Comparison of ENCODE assay signal across 8 cellular contexts in the genomic region with DNA sequence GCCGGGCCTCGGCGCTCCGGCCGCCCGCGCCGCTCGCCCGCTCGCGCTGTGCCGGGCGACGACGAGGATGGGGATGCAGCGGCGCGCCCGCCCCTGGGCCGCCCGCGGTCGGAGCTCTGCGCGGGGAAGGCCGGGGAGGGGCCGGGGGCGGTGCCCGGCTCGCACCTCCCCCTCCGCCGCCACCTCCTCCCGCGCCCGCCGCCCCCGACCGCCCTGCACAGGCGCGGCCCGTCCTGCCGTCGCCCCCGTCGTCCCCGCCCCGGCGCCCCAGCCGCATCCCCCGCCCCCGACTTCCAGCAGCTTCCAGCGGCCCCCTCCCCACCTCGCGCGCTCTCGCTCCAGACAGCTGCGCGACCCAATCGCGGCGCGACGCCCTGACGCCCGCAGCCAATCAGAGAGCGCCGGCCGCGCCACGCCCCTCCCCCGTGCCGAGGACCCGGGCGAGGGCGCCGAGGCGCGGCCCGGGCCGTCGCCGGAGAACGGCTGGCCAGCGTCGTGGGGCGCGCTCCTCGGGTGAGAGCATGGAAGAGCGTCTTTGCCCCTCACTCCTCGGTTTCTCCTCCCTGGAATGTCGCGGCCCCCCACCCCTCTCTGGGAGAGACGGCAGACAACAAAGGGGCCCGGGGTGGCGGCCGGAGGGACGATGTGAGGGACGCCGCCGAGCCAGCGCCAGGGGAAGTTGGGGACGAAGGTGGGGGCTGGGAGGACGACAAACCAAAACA. TPM values are rescaled to one million over a fixed set of nuclear protein-coding genes. Genes with fewer than 3 reads are reported as not detected.
DNase-seq lines count a peak whose midpoint lies in the region; ATAC-seq and TF ChIP-seq lines count a peak whose summit lies in the region.

A gene with protein sequence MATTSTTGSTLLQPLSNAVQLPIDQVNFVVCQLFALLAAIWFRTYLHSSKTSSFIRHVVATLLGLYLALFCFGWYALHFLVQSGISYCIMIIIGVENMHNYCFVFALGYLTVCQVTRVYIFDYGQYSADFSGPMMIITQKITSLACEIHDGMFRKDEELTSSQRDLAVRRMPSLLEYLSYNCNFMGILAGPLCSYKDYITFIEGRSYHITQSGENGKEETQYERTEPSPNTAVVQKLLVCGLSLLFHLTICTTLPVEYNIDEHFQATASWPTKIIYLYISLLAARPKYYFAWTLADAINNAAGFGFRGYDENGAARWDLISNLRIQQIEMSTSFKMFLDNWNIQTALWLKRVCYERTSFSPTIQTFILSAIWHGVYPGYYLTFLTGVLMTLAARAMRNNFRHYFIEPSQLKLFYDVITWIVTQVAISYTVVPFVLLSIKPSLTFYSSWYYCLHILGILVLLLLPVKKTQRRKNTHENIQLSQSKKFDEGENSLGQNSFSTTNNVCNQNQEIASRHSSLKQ (minus strand): TSS at position 69 of the 722 bp plus-strand sequence. CDS start 70 bp downstream, outside the sequence.

- H3K9me3 Mint-ChIP-seq in nephron, result peaks cover 3% of the 10 kb centered on the region

- H3K4me3 Mint-ChIP-seq in nephron, result peak within 1 kb of the TSS; percentile 91 to 93 (median 92)

- H3K4me1 Mint-ChIP-seq in nephron, result peaks cover 21% of the 10 kb centered on the region

- peaks cover 3% of the 10 kb centered on the region for H3K36me3 Mint-ChIP-seq in nephron (ENCODE audit: low read depth)

- peak within 1 kb of the TSS; percentile 91 to 97 (median 96) for H3K27ac Mint-ChIP-seq in nephron

- DNase-seq in DMS153 (lab: John Stamatoyannopoulos, UW) (peak; percentile 86), KG1 (lab: John Stamatoyannopoulos, UW) (peak; percentile 48), RPMI8226 (peak; percentile 57), fibroblast of the aortic adventitia (ENCODE audit: low read depth) (peak; percentile 88)
- DNase-seq in activated effector memory CD4-positive, alpha-beta T cell treated with Interleukin-2 at 50 U/mL for 16 hours, result peak; percentile 69
- DNase-seq in stimulated activated naive CD4-positive, alpha-beta T cell treated with Interleukin-2 at 50 U/mL for 16 hours (lab: John Stamatoyannopoulos, UW), result peak; percentile 77

- H3K4me3 ChIP-seq in fibroblast of the aortic adventitia (ENCODE audit: low read depth, low read length), result peak within 1 kb of the TSS; percentile 82

- peak; percentile 91 for ATAC-seq in GM21619 (IDR thresholded peaks at IDR 0.05; ENCODE audit: unreplicated experiment)

- H3K27me3 Mint-ChIP-seq in nephron (ENCODE audit: low read depth), result no peaks in the 10 kb centered on the region

- TF ChIP-seq CTCF in fibroblast of the aortic adventitia (IDR thresholded peaks at IDR 0.05; ENCODE audit: insufficient read depth, low read length) (no peak), nephron (IDR thresholded peaks at IDR 0.05; ENCODE audit: unreplicated experiment in 3 of 3) (no peak)

RNA-seq across cellular contexts. Expression of the gene that starts here (rescaled TPM):
- 18.1 and 37.1 TPM in 2 replicates for total RNA-seq in fibroblast of the aortic adventitia (ENCODE audit: low replicate concordance)

Comparison
In these comparisons a context has a peak if more than half of its experiments do, and no peak if none do; other contexts are left out.
1. Peak in every context shown above with its lines: DNase-seq, ATAC-seq and H3K4me3 ChIP-seq.